Comparison of ENCODE assay signal across 12 cellular contexts in genomic region chr3:53040361-53040820, GRCh38. TPM values are rescaled to one million over a fixed set of nuclear protein-coding genes. Genes with fewer than 3 reads are reported as not detected.
A peak's percentile ranks its signal among the peaks of the same experiment; 100 is the strongest.
DNase-seq lines count a peak whose midpoint lies in the region; ATAC-seq, FAIRE-seq and TF ChIP-seq lines count a peak whose summit lies in the region.
"Had no signal": no experiment of that assay in that cellular context is flagged by ENCODE, and none has a peak within 500 bp of the region (broad histone marks: within the 10 kb centered on the region; RNA-seq: fewer than 3 reads in every experiment).

No MANE protein-coding gene starts in this region.

- H3K4me2 ChIP-seq in smooth muscle cell, result no peak overlapping the region

- H4K20me1 ChIP-seq in smooth muscle cell (ENCODE audit: low read depth), result peaks cover 7% of the 10 kb centered on the region

- TF ChIP-seq CTCF in left lung (IDR thresholded peaks at IDR 0.05) (no peak), suprapubic skin (IDR thresholded peaks at IDR 0.05) (no peak), smooth muscle cell (IDR thresholded peaks at IDR 0.05; ENCODE audit: borderline replicate concordance, insufficient read depth, poor library complexity, severe bottlenecking) (no peak)

- peak overlapping the region; percentile 76 for H3K4me3 Mint-ChIP-seq in activated T-helper 17 cell treated with anti-CD3 and anti-CD28 coated beads, Interleukin-2, amount 50 U/mL, for 72 hours
- H3K4me3 Mint-ChIP-seq: activated B cell treated with CpG ODN at 0.5 μM for 24 hours had no signal

- H3K4me1 ChIP-seq in left lung (peaks cover 0 to 11% of the 10 kb centered on the region in 2 donors), suprapubic skin (peaks cover 18% of the 10 kb centered on the region), smooth muscle cell (ENCODE audit: low read depth) (no peaks in the 10 kb centered on the region)

- no peaks in the 10 kb centered on the region for H3F3A ChIP-seq in smooth muscle cell (ENCODE audit: low read depth)

- peaks cover 4% of the 10 kb centered on the region for H3K79me2 ChIP-seq in smooth muscle cell (ENCODE audit: low read depth)

- peaks cover 67% of the 10 kb centered on the region for H3K4me1 Mint-ChIP-seq in activated T-helper 17 cell treated with anti-CD3 and anti-CD28 coated beads, Interleukin-2, amount 50 U/mL, for 72 hours

- H3K27ac ChIP-seq in left lung (no peak overlapping the region), suprapubic skin (no peak overlapping the region), smooth muscle cell (ENCODE audit: low read depth) (no peak overlapping the region)

- no peaks in the 10 kb centered on the region for H3K36me3 ChIP-seq in left lung
- no peaks in the 10 kb centered on the region for H3K36me3 ChIP-seq in suprapubic skin
- H3K36me3 ChIP-seq in smooth muscle cell (ENCODE audit: low read depth), result no peaks in the 10 kb centered on the region

- no peak overlapping the region for H2AFZ ChIP-seq in smooth muscle cell (ENCODE audit: low read depth)

- no peak for TF ChIP-seq POLR2A in suprapubic skin (IDR thresholded peaks at IDR 0.05)

- intact Hi-C loops in left lung (cut with DNase I), result no loop called here

- H3K9me3 Mint-ChIP-seq in activated T-helper 17 cell treated with anti-CD3 and anti-CD28 coated beads, Interleukin-2, amount 50 U/mL, for 72 hours, result no peaks in the 10 kb centered on the region
- H3K9me3 Mint-ChIP-seq: activated B cell treated with CpG ODN at 0.5 μM for 24 hours had no signal

- H3K36me3 Mint-ChIP-seq in activated T-helper 17 cell treated with anti-CD3 and anti-CD28 coated beads, Interleukin-2, amount 50 U/mL, for 72 hours (ENCODE audit: low read depth), result peaks cover 5% of the 10 kb centered on the region

- TF ChIP-seq EP300 in suprapubic skin (IDR thresholded peaks at IDR 0.05), result no peak

- no peak overlapping the region for H3K9ac ChIP-seq in smooth muscle cell (ENCODE audit: low read depth)

- ATAC-seq in activated T-helper 17 cell treated with anti-CD3 and anti-CD28 coated beads, Interleukin-2, amount 50 U/mL, for 72 hours (replicated peaks), result peak; percentile 55
- ATAC-seq in left lung (peak; percentile 48), GM18907 (IDR thresholded peaks at IDR 0.05; ENCODE audit: unreplicated experiment) (no peak)

- peak; percentile 71 for FAIRE-seq in GM18507 (lab: Jason Lieb, UNC)

- no peaks in the 10 kb centered on the region for H3K27me3 ChIP-seq in left lung
- no peaks in the 10 kb centered on the region for H3K27me3 ChIP-seq in suprapubic skin
- peaks cover 19% of the 10 kb centered on the region for H3K27me3 ChIP-seq in smooth muscle cell (ENCODE audit: low read depth)

- DNase-seq in AG20443 (ENCODE audit: low spot score), result peak; percentile 52
- DNase-seq in GM18507 (ENCODE audit: extremely low spot score, insufficient read length, low read depth), result no peak
- DNase-seq in left lung, result no peak
- no peak for DNase-seq in suprapubic skin (ENCODE audit: low spot score in 2 of 2)
- DNase-seq in smooth muscle cell (lab: John Stamatoyannopoulos, UW; ENCODE audit: unreplicated experiment), result no peak
- no peak for DNase-seq in NCI-H82 (lab: John Stamatoyannopoulos, UW)
- DNase-seq: activated B cell treated with CpG ODN at 0.5 μM for 24 hours, C1 segment of cervical spinal cord, NCI-H1436 treated with DMSO at 0.1 percent for 48 hours, NCI-H774 had no signal

- H3K4me3 ChIP-seq in left lung (no peak overlapping the region), suprapubic skin (no peak overlapping the region), smooth muscle cell (no peak overlapping the region)

- no peaks in the 10 kb centered on the region for H3K9me3 ChIP-seq in left lung
- no peaks in the 10 kb centered on the region for H3K9me3 ChIP-seq in suprapubic skin
- no peaks in the 10 kb centered on the region for H3K9me3 ChIP-seq in smooth muscle cell (replicated peaks; ENCODE audit: low read depth)

- no peaks in the 10 kb centered on the region for H3K27me3 Mint-ChIP-seq in activated T-helper 17 cell treated with anti-CD3 and anti-CD28 coated beads, Interleukin-2, amount 50 U/mL, for 72 hours
- H3K27me3 Mint-ChIP-seq: activated B cell treated with CpG ODN at 0.5 μM for 24 hours had no signal

- peak overlapping the region; percentile 66 for H3K27ac Mint-ChIP-seq in activated T-helper 17 cell treated with anti-CD3 and anti-CD28 coated beads, Interleukin-2, amount 50 U/mL, for 72 hours
- H3K27ac Mint-ChIP-seq: activated B cell treated with CpG ODN at 0.5 μM for 24 hours had no signal

RNA-seq across cellular contexts. Expression of gene SFMBT1, which starts 5.5 kb away (rescaled TPM):
- total RNA-seq in activated T-helper 17 cell treated with anti-CD3 and anti-CD28 coated beads, Interleukin-2, amount 50 U/mL, for 72 hours, result 10 to 100 TPM; 26.1 to 29.9 TPM
- total RNA-seq in left lung, result 10 to 100 TPM in 1 of 2 donors, 1 to 10 TPM in 1; 9.7 to 12.9 TPM
- 10 to 100 TPM in 3 of 4 donors, 1 to 10 TPM in 1; 9.7 to 25.5 (median 13.1) TPM for total RNA-seq in suprapubic skin
- 2.2 and 2.4 TPM in 2 replicates for total RNA-seq in smooth muscle cell
- 1.3 and 1.4 TPM in 2 replicates for polyA plus RNA-seq in smooth muscle cell
